13 cellular contexts compared by ENCODE assay signal in the genomic region with DNA sequence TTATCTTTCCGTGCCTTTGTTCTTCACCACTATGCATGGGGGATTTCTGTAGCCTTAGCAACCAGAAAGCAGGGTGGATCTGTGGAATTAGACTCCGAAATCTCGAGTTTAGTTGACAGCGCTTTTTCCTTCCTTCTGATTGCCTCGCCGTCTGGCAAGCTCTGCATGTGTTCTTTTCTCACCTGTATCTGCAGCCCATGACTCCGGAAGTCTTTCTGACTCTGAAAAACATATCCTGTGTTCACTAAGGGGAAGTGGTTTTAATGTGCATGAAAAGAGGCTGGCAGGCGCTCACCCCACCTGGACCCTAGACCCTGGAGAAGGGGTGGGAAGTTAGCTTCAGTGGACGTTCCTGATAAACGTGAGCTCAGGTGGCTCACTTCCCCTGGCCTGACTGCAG.
DNase-seq lines count a peak whose midpoint lies in the region; ATAC-seq and TF ChIP-seq lines count a peak whose summit lies in the region.
"Had no signal": no experiment of that assay in that cellular context is flagged by ENCODE, and none has a peak within 500 bp of the region (broad histone marks: within the 10 kb centered on the region; RNA-seq: fewer than 3 reads in every experiment).

No MANE protein-coding gene starts in this region.

- H2BK12ac ChIP-seq in trophoblast cell (ENCODE audit: low read length), result no peak overlapping the region

- H3K36me3 ChIP-seq in endodermal cell (ENCODE audit: control insufficient read depth, insufficient read depth, low read length) (no peaks in the 10 kb centered on the region), trophoblast cell (ENCODE audit: control insufficient read depth in 1 of 2, insufficient read depth in 2 of 2, low read length in 2 of 2) (peaks cover 0 to 2% of the 10 kb centered on the region in 2 experiments)
- H3K36me3 ChIP-seq: thoracic aorta had no signal

- ATAC-seq in WTC11 (no peak; the same call in 1 of the 2 replicates), HG02759 (IDR thresholded peaks at IDR 0.05; ENCODE audit: unreplicated experiment) (no peak), HG03342 (IDR thresholded peaks at IDR 0.05; ENCODE audit: unreplicated experiment) (no peak)

- POLR2A ChIA-PET in WTC11 (lab: Charles Lee), result no interaction called here

- no peak for TF ChIP-seq CTCF in WTC11 (IDR thresholded peaks at IDR 0.05)
- no peak for TF ChIP-seq CTCF in endodermal cell (conservative IDR thresholded peaks at IDR 0.05)

- H3K4ac ChIP-seq in trophoblast cell (ENCODE audit: low read depth, low read length), result no peak overlapping the region

- H3K18ac ChIP-seq in trophoblast cell (ENCODE audit: low read length), result no peak overlapping the region

- CTCF ChIA-PET in WTC11 (lab: Charles Lee), result interaction anchor here (1.0 kb wide), 1 partner anchor 276 kb away, joined by 4 read pairs; no protein-coding TSS in a partner anchor

- H2AK5ac ChIP-seq in trophoblast cell (ENCODE audit: low read length), result no peak overlapping the region

- H3K4me1 Mint-ChIP-seq in WTC11, result peaks cover 55% of the 10 kb centered on the region
- peaks cover 41% of the 10 kb centered on the region for H3K4me1 Mint-ChIP-seq in endodermal cell

- H2AFZ ChIP-seq in trophoblast cell (ENCODE audit: insufficient read depth, low read length, poor library complexity), result no peak overlapping the region

- no peaks in the 10 kb centered on the region for H3K79me2 ChIP-seq in trophoblast cell (ENCODE audit: control insufficient read depth, insufficient read depth, low read length, poor library complexity)

- H3K9ac ChIP-seq in endodermal cell (ENCODE audit: extremely low read depth, low read length, poor library complexity, severe bottlenecking) (no peak overlapping the region), trophoblast cell (ENCODE audit: low read length) (no peak overlapping the region)

- H3K4me3 Mint-ChIP-seq in WTC11 (no peak overlapping the region), endodermal cell (no peak overlapping the region)

- H3K79me1 ChIP-seq in trophoblast cell (ENCODE audit: low read length), result no peaks in the 10 kb centered on the region

- H3K9me3 Mint-ChIP-seq in WTC11 (peaks cover 17% of the 10 kb centered on the region), endodermal cell (peaks cover 4% of the 10 kb centered on the region)

- no peak overlapping the region for H4K12ac ChIP-seq in trophoblast cell (ENCODE audit: low read depth, low read length)

- H3K23ac ChIP-seq in trophoblast cell (ENCODE audit: low read length), result no peak overlapping the region

- H2BK5ac ChIP-seq in trophoblast cell (ENCODE audit: low read depth, low read length, poor library complexity), result no peak overlapping the region

- H3K27me3 Mint-ChIP-seq in WTC11 (ENCODE audit: low read depth) (no peaks in the 10 kb centered on the region), endodermal cell (ENCODE audit: insufficient read depth) (no peaks in the 10 kb centered on the region)

- H3K27ac Mint-ChIP-seq in WTC11 (peak overlapping the region; percentile 73), endodermal cell (peak overlapping the region; percentile 82)

- H3K4me2 ChIP-seq in trophoblast cell (ENCODE audit: low read length), result no peak overlapping the region

- H2BK120ac ChIP-seq in trophoblast cell (ENCODE audit: insufficient read depth, low read length, poor library complexity), result no peak overlapping the region

- H3K27ac ChIP-seq in endodermal cell (ENCODE audit: low read depth, low read length), result peak overlapping the region; percentile 26
- H3K27ac ChIP-seq in trophoblast cell (ENCODE audit: low read depth, low read length), result no peak overlapping the region
- H3K27ac ChIP-seq: thoracic aorta had no signal

- H3K36me3 Mint-ChIP-seq in WTC11 (peaks cover 13% of the 10 kb centered on the region), endodermal cell (ENCODE audit: low read depth) (peaks cover 9% of the 10 kb centered on the region)

- peak in 4 of 6 experiments; percentile 20 to 63 (median 50) for DNase-seq in stimulated activated naive CD4-positive, alpha-beta T cell (lab: John Stamatoyannopoulos, UW)
- no peak for DNase-seq in stimulated activated naive CD4-positive, alpha-beta T cell treated with Interleukin-2 at 50 U/mL for 16 hours (lab: John Stamatoyannopoulos, UW)
- DNase-seq in WTC11 (ENCODE audit: low spot score), result no peak
- no peak for DNase-seq in endodermal cell
- DNase-seq in trophoblast cell, result no peak
- DNase-seq in NCI-H524 treated with DMSO at 0.1 percent for 48 hours (lab: John Stamatoyannopoulos, UW), result no peak
- DNase-seq: NCI-H2171; NK-92 treated with Interleukin-12 subunit alpha and Interleukin-12 subunit beta, amount 100 ng/mL, for 24 hours; nucleus accumbens; SHP77 treated with DMSO at 0.1 percent for 48 hours had no signal

- H3K27me3 ChIP-seq in endodermal cell (ENCODE audit: control insufficient read depth, insufficient read depth, low read length, poor library complexity, severe bottlenecking), result no peaks in the 10 kb centered on the region
- H3K27me3 ChIP-seq in trophoblast cell (ENCODE audit: insufficient read depth, low read length), result no peaks in the 10 kb centered on the region

- H4K8ac ChIP-seq in trophoblast cell (ENCODE audit: low read depth, low read length), result no peak overlapping the region

- H3K4me1 ChIP-seq in endodermal cell (ENCODE audit: control insufficient read depth, insufficient read depth, low read length) (peaks cover 8% of the 10 kb centered on the region), trophoblast cell (ENCODE audit: control insufficient read depth in 1 of 2, insufficient read depth in 2 of 2, low read length in 2 of 2) (peaks cover 5 to 10% of the 10 kb centered on the region in 2 experiments)

- WGBS in endodermal cell (ENCODE audit: insufficient coverage in 1 of 2, insufficient read length in 1 of 2), 2 experiments, result 80 to 85% methylated on average over 7 to 10 of the region's 10 CpGs
- WGBS in trophoblast cell (ENCODE audit: extremely low coverage, insufficient coverage, insufficient read length), result no CpG with 5 or more reads among the region's 10 CpGs

- H3K9me3 ChIP-seq in endodermal cell (ENCODE audit: control insufficient read depth, low read length) (no peaks in the 10 kb centered on the region), trophoblast cell (ENCODE audit: insufficient read depth, low read depth, low read length) (peaks cover 4% of the 10 kb centered on the region)
- H3K9me3 ChIP-seq: thoracic aorta had no signal

- no peak overlapping the region for H4K91ac ChIP-seq in trophoblast cell (ENCODE audit: low read depth, low read length)

- H3K4me3 ChIP-seq in endodermal cell (ENCODE audit: low read length) (no peak overlapping the region), trophoblast cell (ENCODE audit: low read depth, low read length) (no peak overlapping the region)
- H3K4me3 ChIP-seq: thoracic aorta had no signal

- H3K14ac ChIP-seq in trophoblast cell (ENCODE audit: low read length), result no peak overlapping the region

TF ChIP-seq in WTC11, 78 proteins besides CTCF, POLR2A, EP300 and RAD21:
- TF ChIP-seq, protein P1, sequence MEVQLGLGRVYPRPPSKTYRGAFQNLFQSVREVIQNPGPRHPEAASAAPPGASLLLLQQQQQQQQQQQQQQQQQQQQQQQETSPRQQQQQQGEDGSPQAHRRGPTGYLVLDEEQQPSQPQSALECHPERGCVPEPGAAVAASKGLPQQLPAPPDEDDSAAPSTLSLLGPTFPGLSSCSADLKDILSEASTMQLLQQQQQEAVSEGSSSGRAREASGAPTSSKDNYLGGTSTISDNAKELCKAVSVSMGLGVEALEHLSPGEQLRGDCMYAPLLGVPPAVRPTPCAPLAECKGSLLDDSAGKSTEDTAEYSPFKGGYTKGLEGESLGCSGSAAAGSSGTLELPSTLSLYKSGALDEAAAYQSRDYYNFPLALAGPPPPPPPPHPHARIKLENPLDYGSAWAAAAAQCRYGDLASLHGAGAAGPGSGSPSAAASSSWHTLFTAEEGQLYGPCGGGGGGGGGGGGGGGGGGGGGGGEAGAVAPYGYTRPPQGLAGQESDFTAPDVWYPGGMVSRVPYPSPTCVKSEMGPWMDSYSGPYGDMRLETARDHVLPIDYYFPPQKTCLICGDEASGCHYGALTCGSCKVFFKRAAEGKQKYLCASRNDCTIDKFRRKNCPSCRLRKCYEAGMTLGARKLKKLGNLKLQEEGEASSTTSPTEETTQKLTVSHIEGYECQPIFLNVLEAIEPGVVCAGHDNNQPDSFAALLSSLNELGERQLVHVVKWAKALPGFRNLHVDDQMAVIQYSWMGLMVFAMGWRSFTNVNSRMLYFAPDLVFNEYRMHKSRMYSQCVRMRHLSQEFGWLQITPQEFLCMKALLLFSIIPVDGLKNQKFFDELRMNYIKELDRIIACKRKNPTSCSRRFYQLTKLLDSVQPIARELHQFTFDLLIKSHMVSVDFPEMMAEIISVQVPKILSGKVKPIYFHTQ (CRISPR knock-in tag; IDR thresholded peaks at IDR 0.05), result no peak
- TF ChIP-seq, protein P2, sequence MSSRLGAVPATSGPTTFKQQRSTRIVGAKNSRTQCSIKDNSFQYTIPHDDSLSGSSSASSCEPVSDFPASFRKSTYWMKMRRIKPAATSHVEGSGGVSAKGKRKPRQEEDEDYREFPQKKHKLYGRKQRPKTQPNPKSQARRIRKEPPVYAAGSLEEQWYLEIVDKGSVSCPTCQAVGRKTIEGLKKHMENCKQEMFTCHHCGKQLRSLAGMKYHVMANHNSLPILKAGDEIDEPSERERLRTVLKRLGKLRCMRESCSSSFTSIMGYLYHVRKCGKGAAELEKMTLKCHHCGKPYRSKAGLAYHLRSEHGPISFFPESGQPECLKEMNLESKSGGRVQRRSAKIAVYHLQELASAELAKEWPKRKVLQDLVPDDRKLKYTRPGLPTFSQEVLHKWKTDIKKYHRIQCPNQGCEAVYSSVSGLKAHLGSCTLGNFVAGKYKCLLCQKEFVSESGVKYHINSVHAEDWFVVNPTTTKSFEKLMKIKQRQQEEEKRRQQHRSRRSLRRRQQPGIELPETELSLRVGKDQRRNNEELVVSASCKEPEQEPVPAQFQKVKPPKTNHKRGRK (CRISPR knock-in tag; IDR thresholded peaks at IDR 0.05; ENCODE audit: borderline replicate concordance), result no peak
- TF ChIP-seq ESRRA (CRISPR knock-in tag; IDR thresholded peaks at IDR 0.05; ENCODE audit: borderline replicate concordance), result no peak
- no peak for TF ChIP-seq HMGA2 (CRISPR knock-in tag; IDR thresholded peaks at IDR 0.05)
TF ChIP-seq in WTC11: peak in this region for 0.

Comparison
In these comparisons a context has a peak if more than half of its experiments do, and no peak if none do; other contexts are left out.
1. DNase-seq: peak in stimulated activated naive CD4-positive, alpha-beta T cell (4 of 6); none in stimulated activated naive CD4-positive, alpha-beta T cell treated with Interleukin-2 at 50 U/mL for 16 hours (single experiment), WTC11 (single experiment), endodermal cell (single experiment), trophoblast cell (0 of 2) and NCI-H524 treated with DMSO at 0.1 percent for 48 hours (single experiment).